24 cellular contexts compared by ENCODE assay signal in genomic region chr14:74524813-74525135, GRCh38.
"Had no signal": no experiment of that assay in that cellular context is flagged by ENCODE, and none has a peak within 500 bp of the region (broad histone marks: within the 10 kb centered on the region; RNA-seq: fewer than 3 reads in every experiment).

No MANE protein-coding gene starts in this region.

- H3K27ac ChIP-seq: hepatocyte, left ventricle myocardium inferior, neutrophil, parathyroid adenoma, transverse colon, WERI-Rb-1 had no signal

- H3K27me3 ChIP-seq: hepatocyte, neutrophil, transverse colon had no signal

- H3K4me1 Mint-ChIP-seq: activated naive CD4-positive, alpha-beta T cell treated with anti-CD3 and anti-CD28 coated beads, Interleukin-2, amount 50 U/mL, for 24 hours; mesothelial cell of epicardium had no signal

- H3K27ac Mint-ChIP-seq: activated CD8-positive, alpha-beta T cell treated with anti-CD3 and anti-CD28 coated beads, Interleukin-2, amount 10 ng/mL, durations not matched to agents 7 days and 5 days; activated naive CD4-positive, alpha-beta T cell treated with anti-CD3 and anti-CD28 coated beads, Interleukin-2, amount 50 U/mL, for 24 hours; mesothelial cell of epicardium; natural killer cell treated with Interleukin-12 subunit alpha and Interleukin-12 subunit beta and Interleukin-15 and Interleukin-18, amount 100 ng/mL, for 72 hours had no signal

- FAIRE-seq: colon, endothelial cell of umbilical vein, TTC549 had no signal

- H3K4me3 ChIP-seq: hepatocyte, left ventricle myocardium inferior, transverse colon had no signal

- ATAC-seq: activated CD8-positive, alpha-beta T cell treated with anti-CD3 and anti-CD28 coated beads, Interleukin-2, amount 10 ng/mL, durations not matched to agents 7 days and 5 days; effector memory CD8-positive, alpha-beta T cell; esophagus mucosa; natural killer cell treated with Interleukin-12 subunit alpha and Interleukin-12 subunit beta and Interleukin-15 and Interleukin-18, amount 100 ng/mL, for 72 hours; right cardiac atrium had no signal

- H3K36me3 ChIP-seq: left ventricle myocardium inferior, neutrophil, transverse colon, WERI-Rb-1 had no signal

- H3K9me3 Mint-ChIP-seq: activated naive CD4-positive, alpha-beta T cell treated with anti-CD3 and anti-CD28 coated beads, Interleukin-2, amount 50 U/mL, for 24 hours; central memory CD8-positive, alpha-beta T cell; effector memory CD8-positive, alpha-beta T cell; mesothelial cell of epicardium; natural killer cell treated with Interleukin-12 subunit alpha and Interleukin-12 subunit beta and Interleukin-15 and Interleukin-18, amount 100 ng/mL, for 72 hours had no signal

- H3K9me3 ChIP-seq: left ventricle myocardium inferior, neutrophil, transverse colon had no signal

- H3K27me3 Mint-ChIP-seq: activated naive CD4-positive, alpha-beta T cell treated with anti-CD3 and anti-CD28 coated beads, Interleukin-2, amount 50 U/mL, for 24 hours; natural killer cell treated with Interleukin-12 subunit alpha and Interleukin-12 subunit beta and Interleukin-15 and Interleukin-18, amount 100 ng/mL, for 72 hours had no signal

- H3K36me3 Mint-ChIP-seq: activated naive CD4-positive, alpha-beta T cell treated with anti-CD3 and anti-CD28 coated beads, Interleukin-2, amount 50 U/mL, for 24 hours; mesothelial cell of epicardium; natural killer cell treated with Interleukin-12 subunit alpha and Interleukin-12 subunit beta and Interleukin-15 and Interleukin-18, amount 100 ng/mL, for 72 hours had no signal

- H3K4me3 Mint-ChIP-seq: activated CD8-positive, alpha-beta T cell treated with anti-CD3 and anti-CD28 coated beads, Interleukin-2, amount 10 ng/mL, durations not matched to agents 7 days and 5 days; activated naive CD4-positive, alpha-beta T cell treated with anti-CD3 and anti-CD28 coated beads, Interleukin-2, amount 50 U/mL, for 24 hours; central memory CD8-positive, alpha-beta T cell; effector memory CD8-positive, alpha-beta T cell; mesothelial cell of epicardium; natural killer cell treated with Interleukin-12 subunit alpha and Interleukin-12 subunit beta and Interleukin-15 and Interleukin-18, amount 100 ng/mL, for 72 hours had no signal

- DNase-seq: activated CD4-positive, alpha-beta T cell treated with anti-CD3 and anti-CD28 coated beads, Interleukin-2, amount 50 U/mL, for 1 hour; activated CD4-positive, CD25-positive, alpha-beta regulatory T cell treated with anti-CD3 and anti-CD28 coated beads, Interleukin-2, amount 50 U/mL, for 72 hours; activated CD8-positive, alpha-beta T cell treated with anti-CD3 and anti-CD28 coated beads, Interleukin-2, amount 10 ng/mL, durations not matched to agents 7 days and 5 days; activated gamma-delta T cell treated with Interleukin-2 at 50 U/mL for 16 hours; effector memory CD8-positive, alpha-beta T cell; foreskin melanocyte; kidney glomerular epithelial cell; left ventricle myocardium inferior; stimulated activated CD4-positive, alpha-beta T cell treated with anti-CD3 and anti-CD28 coated beads, Interleukin-4, amount 100 ng/mL, for 24 hours; stimulated activated naive CD4-positive, alpha-beta T cell treated with Interleukin-2 at 50 U/mL for 16 hours; transverse colon; WERI-Rb-1 had no signal

- H3K4me1 ChIP-seq: left ventricle myocardium inferior, transverse colon had no signal
